Comparison of ENCODE assay signal across 20 cellular contexts in the genomic region with DNA sequence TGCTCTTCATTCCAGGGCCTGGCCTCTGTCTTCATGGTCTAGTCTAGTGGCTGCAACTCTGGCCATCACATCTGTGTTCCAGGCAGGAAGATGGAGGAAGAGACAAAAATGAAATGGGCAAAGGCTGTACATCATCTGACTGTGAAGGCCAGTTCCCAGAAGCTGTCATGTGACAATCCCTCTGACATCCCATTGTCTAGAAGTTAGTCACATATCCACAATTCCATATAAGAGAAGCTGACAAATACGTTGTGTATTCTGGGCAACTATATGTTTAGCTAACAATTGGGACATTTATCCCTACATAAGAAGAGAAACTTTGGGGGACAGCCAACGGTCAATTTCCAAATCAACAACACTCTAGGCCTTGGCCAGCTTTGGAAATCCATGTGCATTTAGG. TPM values are rescaled to one million over a fixed set of nuclear protein-coding genes. Genes with fewer than 3 reads are reported as not detected.
"Had no signal": no experiment of that assay in that cellular context is flagged by ENCODE, and none has a peak within 500 bp of the region (broad histone marks: within the 10 kb centered on the region; RNA-seq: fewer than 3 reads in every experiment).

No MANE protein-coding gene starts in this region.

- H3K4me1 ChIP-seq: foreskin keratinocyte, lower lobe of right lung, parathyroid adenoma, right lobe of liver, tibial nerve, upper lobe of left lung had no signal

- ATAC-seq: foreskin keratinocyte; left ventricle myocardium superior; lower lobe of right lung; natural killer cell; right lobe of liver; stimulated activated naive B cell treated with anti-CD40 and anti-IgM and Interleukin-4, amounts not matched to agents 10 μg/mL and 1 μg/mL and 100 μg/mL, for 72 hours had no signal

- H2AFZ ChIP-seq: parathyroid adenoma had no signal

- H3K27ac ChIP-seq: dorsolateral prefrontal cortex, foreskin keratinocyte, lower lobe of right lung, neutrophil, parathyroid adenoma, right lobe of liver, thoracic aorta, tibial nerve, upper lobe of left lung had no signal

- H3K27me3 ChIP-seq: dorsolateral prefrontal cortex, foreskin keratinocyte, neutrophil, right lobe of liver, tibial nerve, upper lobe of left lung had no signal

- H3K9ac ChIP-seq: parathyroid adenoma had no signal

- H3K9me3 ChIP-seq: lower lobe of right lung, neutrophil, right lobe of liver, thoracic aorta, tibial nerve, upper lobe of left lung had no signal

- H3K36me3 ChIP-seq: lower lobe of right lung, neutrophil, thoracic aorta had no signal

- H3K79me2 ChIP-seq: parathyroid adenoma had no signal

- FAIRE-seq: keratinocyte, small intestine, urothelium cell line had no signal

- H3K4me3 ChIP-seq: dorsolateral prefrontal cortex, lower lobe of right lung, right lobe of liver, thoracic aorta, tibial nerve, upper lobe of left lung had no signal

- DNase-seq: dorsolateral prefrontal cortex; effector CD4-positive, alpha-beta T cell; foreskin keratinocyte; head of caudate nucleus; left ventricle myocardium superior; lower lobe of right lung; natural killer cell; right lobe of liver; small intestine; stimulated activated CD4-positive, alpha-beta T cell treated with anti-CD3 and anti-CD28 coated beads, Interleukin-15, amount 100 ng/mL, for 24 hours; stimulated activated CD4-positive, alpha-beta T cell treated with anti-CD3 and anti-CD28 coated beads, Interleukin-2, amount 100 ng/mL, for 48 hours; stimulated activated naive B cell treated with anti-CD40 and anti-IgM and Interleukin-4, amounts not matched to agents 10 μg/mL and 1 μg/mL and 100 μg/mL, for 72 hours; upper lobe of left lung had no signal

RNA-seq across cellular contexts. Expression of a gene that starts 34.5 kb away (rescaled TPM):
- total RNA-seq: mononuclear cell had no signal
- polyA plus RNA-seq: foreskin keratinocyte, keratinocyte had no signal
